In the genomic region with DNA sequence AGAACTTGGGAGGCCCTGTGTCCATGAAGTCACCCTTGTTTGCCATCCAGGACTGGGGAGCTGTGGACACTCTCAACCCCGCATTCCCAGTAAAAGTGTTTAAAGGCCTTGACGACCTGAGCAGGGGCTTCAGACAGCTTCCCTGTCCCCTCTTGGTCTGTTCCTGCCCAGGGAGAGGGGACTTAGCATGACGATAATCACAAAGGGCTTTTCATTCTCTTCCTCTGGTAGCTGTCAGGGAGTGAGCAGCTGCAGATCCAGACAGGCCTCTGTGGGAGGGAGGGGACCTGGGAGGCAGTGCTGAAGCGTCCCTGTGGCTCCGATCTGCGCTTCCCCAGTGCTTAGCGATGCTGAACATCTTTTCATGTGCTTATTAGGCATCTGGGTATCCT, we compare ENCODE assay signal across 15 cellular contexts.
DNase-seq lines count a peak whose midpoint lies in the region; ATAC-seq, FAIRE-seq and TF ChIP-seq lines count a peak whose summit lies in the region.
"Had no signal": no experiment of that assay in that cellular context is flagged by ENCODE, and none has a peak within 500 bp of the region (broad histone marks: within the 10 kb centered on the region; RNA-seq: fewer than 3 reads in every experiment).

No MANE protein-coding gene starts in this region.

- 85 to 95% methylated on average over 6 to 7 of the region's 7 CpGs for WGBS in body of pancreas, 2 donors

- no peak for TF ChIP-seq POLR2A in body of pancreas (IDR thresholded peaks at IDR 0.05)

- peak; percentile 36 for DNase-seq in activated effector memory CD4-positive, alpha-beta T cell treated with anti-CD3 and anti-CD28 coated beads, Interleukin-2, amount 50 U/mL, for 16 hours
- DNase-seq in activated effector memory CD4-positive, alpha-beta T cell treated with Interleukin-2 at 50 U/mL for 16 hours, result no peak
- peak in 1 of 4 donors; percentile 1 for DNase-seq in body of pancreas
- DNase-seq in keratinocyte (ENCODE audit: low read depth, low spot score), result no peak
- peak; percentile 34 for DNase-seq in upper lobe of right lung
- DNase-seq in left ventricle myocardium inferior, result no peak
- DNase-seq in activated CD4-positive, alpha-beta T cell treated with anti-CD3 and anti-CD28 coated beads, Interleukin-2, amount 50 U/mL, for 4 hours, result no peak
- no peak for DNase-seq in midbrain (lab: John Stamatoyannopoulos, UW)
- DNase-seq: activated CD4-positive, alpha-beta T cell treated with anti-CD3 and anti-CD28 coated beads, Interleukin-2, amount 10 ng/mL, durations not matched to agents 24 days and 14 days; activated naive CD4-positive, alpha-beta T cell treated with anti-CD3 and anti-CD28 coated beads for 36 hours; DMS79; NCI-H1930 had no signal

- H3K4me1 ChIP-seq in body of pancreas (peaks cover 11% of the 10 kb centered on the region), keratinocyte (ENCODE audit: control insufficient read depth, extremely low read depth, insufficient read depth, low read length) (peaks cover 11% of the 10 kb centered on the region), upper lobe of right lung (no peaks in the 10 kb centered on the region), left ventricle myocardium inferior (no peaks in the 10 kb centered on the region)
- H3K4me1 ChIP-seq: tibial artery had no signal

- H3K27me3 ChIP-seq in body of pancreas (no peaks in the 10 kb centered on the region), keratinocyte (ENCODE audit: control insufficient read depth, extremely low read depth, insufficient read depth, low read length) (no peaks in the 10 kb centered on the region), upper lobe of right lung (no peaks in the 10 kb centered on the region), left ventricle myocardium inferior (ENCODE audit: low read depth) (no peaks in the 10 kb centered on the region)
- H3K27me3 ChIP-seq: tibial artery had no signal

- no peaks in the 10 kb centered on the region for H3K79me2 ChIP-seq in keratinocyte (ENCODE audit: control insufficient read depth, insufficient read depth, low read length)

- peak overlapping the region; percentile 2 for H2AFZ ChIP-seq in keratinocyte (ENCODE audit: control insufficient read depth, low read length)

- TF ChIP-seq CTCF in body of pancreas (IDR thresholded peaks at IDR 0.05), result no peak
- no peak for TF ChIP-seq CTCF in keratinocyte (optimal IDR thresholded peaks at IDR 0.05 in 1 of 3, IDR thresholded peaks at IDR 0.05 in 1 of 3, conservative IDR thresholded peaks at IDR 0.05 in 1 of 3; ENCODE audit: extremely low read depth in 1 of 3, insufficient read depth in 2 of 3, low read length in 3 of 3)
- TF ChIP-seq CTCF in upper lobe of right lung (IDR thresholded peaks at IDR 0.05), result no peak
- no peak for TF ChIP-seq CTCF in left ventricle myocardium inferior (IDR thresholded peaks at IDR 0.05; ENCODE audit: borderline replicate concordance)

- ATAC-seq in body of pancreas (no peak), upper lobe of right lung (no peak)

- no peak overlapping the region for H3K4me3 ChIP-seq in body of pancreas
- H3K4me3 ChIP-seq in keratinocyte (ENCODE audit: control insufficient read depth in 2 of 3, extremely low read depth in 1 of 3, insufficient read depth in 2 of 3, low read depth in 1 of 3, low read length in 3 of 3), result peak overlapping the region in 1 of 3 experiments; percentile 6
- H3K4me3 ChIP-seq in upper lobe of right lung, result no peak overlapping the region
- no peak overlapping the region for H3K4me3 ChIP-seq in left ventricle myocardium inferior
- H3K4me3 ChIP-seq: tibial artery had no signal

- intact Hi-C loops in body of pancreas (cut with DNase I) (no loop called here), upper lobe of right lung (cut with DNase I) (no loop called here), left ventricle myocardium inferior (cut with micrococcal nuclease) (no loop called here)

- H3K9me3 ChIP-seq in body of pancreas (no peaks in the 10 kb centered on the region), keratinocyte (ENCODE audit: control insufficient read depth, low read depth, low read length) (no peaks in the 10 kb centered on the region), upper lobe of right lung (no peaks in the 10 kb centered on the region), left ventricle myocardium inferior (replicated peaks) (no peaks in the 10 kb centered on the region)
- H3K9me3 ChIP-seq: tibial artery had no signal

- no peaks in the 10 kb centered on the region for H3K9me1 ChIP-seq in keratinocyte (ENCODE audit: control insufficient read depth, extremely low read depth, insufficient read depth, low read length)

- no peaks in the 10 kb centered on the region for H3K36me3 ChIP-seq in body of pancreas (replicated peaks in 1 of 2; ENCODE audit: insufficient read depth in 1 of 2, low read depth in 2 of 2)
- no peaks in the 10 kb centered on the region for H3K36me3 ChIP-seq in keratinocyte (ENCODE audit: control insufficient read depth in 2 of 2, extremely low read depth in 1 of 2, insufficient read depth in 2 of 2, low read length in 2 of 2)
- no peaks in the 10 kb centered on the region for H3K36me3 ChIP-seq in upper lobe of right lung
- H3K36me3 ChIP-seq in left ventricle myocardium inferior, result no peaks in the 10 kb centered on the region
- H3K36me3 ChIP-seq: tibial artery had no signal

- H4K20me1 ChIP-seq in keratinocyte (ENCODE audit: control insufficient read depth, extremely low read depth, insufficient read depth, low read length), result no peaks in the 10 kb centered on the region

- H3K4me2 ChIP-seq in keratinocyte (ENCODE audit: control insufficient read depth, extremely low read depth, insufficient read depth, low read depth, low read length), result peak overlapping the region; percentile 37

- H3K27ac ChIP-seq in body of pancreas, result peak overlapping the region; percentile 26 to 78 (median 64)
- peak overlapping the region; percentile 51 for H3K27ac ChIP-seq in keratinocyte (ENCODE audit: control insufficient read depth, insufficient read depth, low read length)
- H3K27ac ChIP-seq in upper lobe of right lung, result no peak overlapping the region
- no peak overlapping the region for H3K27ac ChIP-seq in left ventricle myocardium inferior (replicated peaks)
- H3K27ac ChIP-seq: tibial artery had no signal

- dilution Hi-C loops in keratinocyte (cut with MboI; ENCODE audit: extremely low pct_ligation_motif_present, low sequenced_read_pairs), result no loop called here

- no peak for FAIRE-seq in keratinocyte (lab: Jason Lieb, UNC)
- FAIRE-seq: endometrium, islet of Langerhans had no signal

- H3K9ac ChIP-seq in keratinocyte (ENCODE audit: control insufficient read depth, extremely low read depth, insufficient read depth, low read length), result peak overlapping the region; percentile 0

Comparison
In these comparisons a context has a peak if more than half of its experiments do, and no peak if none do; other contexts are left out.
1. DNase-seq: peak in activated effector memory CD4-positive, alpha-beta T cell treated with anti-CD3 and anti-CD28 coated beads, Interleukin-2, amount 50 U/mL, for 16 hours (single experiment) and upper lobe of right lung (single experiment); none in activated effector memory CD4-positive, alpha-beta T cell treated with Interleukin-2 at 50 U/mL for 16 hours (single experiment), keratinocyte (single experiment), left ventricle myocardium inferior (single experiment), activated CD4-positive, alpha-beta T cell treated with anti-CD3 and anti-CD28 coated beads, Interleukin-2, amount 50 U/mL, for 4 hours (0 of 2) and midbrain (single experiment).
2. H3K27ac ChIP-seq: peak in body of pancreas (4 of 4) and keratinocyte (single experiment); none in upper lobe of right lung (single experiment) and left ventricle myocardium inferior (single experiment).